In the genomic region with DNA sequence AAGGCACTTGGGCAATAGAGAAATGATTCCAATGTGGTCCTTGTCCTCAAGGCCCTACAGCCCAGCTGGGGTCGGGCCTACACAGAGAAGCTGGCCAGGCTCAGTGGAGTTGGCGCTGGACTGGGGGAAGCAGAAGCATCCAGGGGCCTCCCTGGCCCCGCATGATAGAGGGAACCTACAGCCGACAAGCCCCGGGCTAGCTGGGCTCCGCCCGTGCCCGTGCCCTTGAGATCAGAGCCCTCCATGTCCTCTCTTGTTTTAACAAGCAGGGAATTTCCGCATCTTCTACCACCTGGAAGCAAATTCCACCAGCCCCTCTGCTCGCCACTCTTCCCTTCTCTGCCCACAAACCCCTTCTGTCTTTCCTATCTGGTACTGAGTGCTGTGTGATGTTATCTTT, we compare ENCODE assay signal across 26 cellular contexts.
"Had no signal": no experiment of that assay in that cellular context is flagged by ENCODE, and none has a peak within 500 bp of the region (broad histone marks: within the 10 kb centered on the region; RNA-seq: fewer than 3 reads in every experiment).

No MANE protein-coding gene starts in this region.

- H3K27me3 ChIP-seq: stomach, suprapubic skin, testis, thyroid gland, tibial artery, tibial nerve, transverse colon, upper lobe of left lung, upper lobe of right lung, uterus, vagina had no signal

- H3K4me3 ChIP-seq: stomach, suprapubic skin, testis, thoracic aorta, thyroid gland, tibial artery, tibial nerve, transverse colon, upper lobe of left lung, upper lobe of right lung, uterus, vagina had no signal

- ATAC-seq: stimulated activated effector memory CD8-positive, alpha-beta T cell treated with anti-CD3 and anti-CD28 coated beads, Interleukin-12 subunit alpha, Interleukin-12 subunit beta, amount 100 ng/mL, for 72 hours; stimulated activated memory B cell treated with anti-CD40 and anti-IgM and Interleukin-4, amounts not matched to agents 10 μg/mL and 1 μg/mL and 100 μg/mL, for 72 hours; stimulated activated naive B cell treated with anti-CD40 and anti-IgM and Interleukin-4, amounts not matched to agents 10 μg/mL and 1 μg/mL and 100 μg/mL, for 72 hours; stimulated activated naive CD8-positive, alpha-beta T cell treated with anti-CD3 and anti-CD28 coated beads, Interleukin-15, amount 100 ng/mL, for 72 hours; stimulated activated naive CD8-positive, alpha-beta T cell treated with anti-CD3 and anti-CD28 coated beads, Interleukin-15, Interleukin-2, amounts not matched to agents 100 U/mL and 50 U/mL, for 24 hours; upper lobe of right lung had no signal

- H3K4me1 ChIP-seq: testis, upper lobe of left lung, upper lobe of right lung, uterus had no signal

- FAIRE-seq: urothelium cell line had no signal

- H3K27ac ChIP-seq: stomach, suprapubic skin, testis, thoracic aorta, thyroid gland, tibial artery, tibial nerve, transverse colon, upper lobe of left lung, upper lobe of right lung, uterus, vagina had no signal

- H3K9me3 ChIP-seq: stomach, suprapubic skin, testis, thoracic aorta, thyroid gland, tibial artery, tibial nerve, transverse colon, upper lobe of left lung, upper lobe of right lung, uterus, vagina had no signal

- H3K36me3 ChIP-seq: stomach, suprapubic skin, thoracic aorta, thyroid gland, tibial artery, tibial nerve, transverse colon, upper lobe of left lung, upper lobe of right lung, uterus, vagina had no signal

- DNase-seq: stimulated activated CD4-positive, alpha-beta T cell treated with anti-CD3 and anti-CD28 coated beads, Interleukin-2, amount 100 ng/mL, for 48 hours; stimulated activated CD4-positive, alpha-beta T cell treated with anti-CD3 and anti-CD28 coated beads, Interleukin-4, amount 100 ng/mL, for 1 hour; stimulated activated CD4-positive, alpha-beta T cell treated with anti-CD3 and anti-CD28 coated beads, Interleukin-4, amount 100 ng/mL, for 24 hours; stimulated activated CD4-positive, alpha-beta T cell treated with anti-CD3 and anti-CD28 coated beads, Interleukin-4, amount 100 ng/mL, for 4 hours; stimulated activated CD8-positive, alpha-beta memory T cell treated with anti-CD3 and anti-CD28 coated beads, Interleukin-4, amount 100 ng/mL, for 48 hours; stimulated activated naive B cell treated with anti-CD40 and anti-IgM and Interleukin-4, amounts not matched to agents 10 μg/mL and 1 μg/mL and 100 μg/mL, for 72 hours; stimulated activated naive CD4-positive, alpha-beta T cell; stimulated activated naive CD4-positive, alpha-beta T cell treated with Interleukin-2 at 50 U/mL for 16 hours; stimulated activated naive CD8-positive, alpha-beta T cell treated with anti-CD3 and anti-CD28 coated beads, Interleukin-15, amount 100 ng/mL, for 72 hours; stimulated activated naive CD8-positive, alpha-beta T cell treated with anti-CD3 and anti-CD28 coated beads, Interleukin-15, Interleukin-2, amounts not matched to agents 100 U/mL and 50 U/mL, for 24 hours; stomach; substantia nigra; testis; thyroid gland; tibial artery; transverse colon; upper lobe of right lung; uterus had no signal
